8 cellular contexts compared by ENCODE assay signal in genomic region chr17:39199986-39200879, GRCh38. TPM values are rescaled to one million over a fixed set of nuclear protein-coding genes. Genes with fewer than 3 reads are reported as not detected.
DNase-seq lines count a peak whose midpoint lies in the region; ATAC-seq and TF ChIP-seq lines count a peak whose summit lies in the region.

Gene RPL19, plus strand, starts transcription at chr17:39200283. Its CDS starts 62 bp downstream, at chr17:39200345.

- peak; percentile 63 for ATAC-seq in HG02623 (IDR thresholded peaks at IDR 0.05; ENCODE audit: unreplicated experiment)
- ATAC-seq in thoracic aorta (ENCODE audit: insufficient number of reproducible peaks, low FRiP score, low read depth), result peak; percentile 78

- H3K4me1 Mint-ChIP-seq in activated naive CD8-positive, alpha-beta T cell treated with anti-CD3 and anti-CD28 coated beads for 36 hours, result peaks cover 56% of the 10 kb centered on the region
- peaks cover 44% of the 10 kb centered on the region for H3K4me1 Mint-ChIP-seq in osteocyte (ENCODE audit: unreplicated experiment)

- H4K20me1 ChIP-seq in SU-DHL-6 (ENCODE audit: low read depth, low read length), result peaks cover 6% of the 10 kb centered on the region; the same call in 1 of the 2 replicates

- peaks cover 61% of the 10 kb centered on the region for H3F3A ChIP-seq in SU-DHL-6 (ENCODE audit: insufficient read depth)

- H3K36me3 Mint-ChIP-seq in activated naive CD8-positive, alpha-beta T cell treated with anti-CD3 and anti-CD28 coated beads for 36 hours, result peaks cover 48% of the 10 kb centered on the region
- H3K36me3 Mint-ChIP-seq in osteocyte (ENCODE audit: unreplicated experiment), result peaks cover 28% of the 10 kb centered on the region

- H3K4me3 Mint-ChIP-seq in activated naive CD8-positive, alpha-beta T cell treated with anti-CD3 and anti-CD28 coated beads for 36 hours, result peak within 1 kb of the TSS; percentile 99
- H3K4me3 Mint-ChIP-seq in osteocyte (ENCODE audit: unreplicated experiment), result peak within 1 kb of the TSS; percentile 96

- H3K27me3 ChIP-seq in SU-DHL-6 (ENCODE audit: low read length) (no peaks in the 10 kb centered on the region), thoracic aorta (replicated peaks; ENCODE audit: insufficient read depth) (no peaks in the 10 kb centered on the region)

- H3K79me2 ChIP-seq in SU-DHL-6 (ENCODE audit: insufficient read depth, low read length), result peaks cover 37% of the 10 kb centered on the region

- H3K27ac Mint-ChIP-seq in activated naive CD8-positive, alpha-beta T cell treated with anti-CD3 and anti-CD28 coated beads for 36 hours, result peak within 1 kb of the TSS; percentile 99
- H3K27ac Mint-ChIP-seq in osteocyte (ENCODE audit: unreplicated experiment), result peak within 1 kb of the TSS; percentile 99

- intact Hi-C loops in head of caudate nucleus (cut with DNase I), result no loop called here

- H3K4me3 ChIP-seq in GM08714 (ENCODE audit: low read length) (peak within 1 kb of the TSS; percentile 99), SU-DHL-6 (ENCODE audit: insufficient read depth, low read length, poor library complexity, severe bottlenecking) (peak within 1 kb of the TSS; percentile 98), thoracic aorta (peak within 1 kb of the TSS; percentile 80)

- H3K9me3 ChIP-seq in SU-DHL-6 (ENCODE audit: insufficient read depth, low read length), result no peaks in the 10 kb centered on the region
- no peaks in the 10 kb centered on the region for H3K9me3 ChIP-seq in thoracic aorta

- H2AFZ ChIP-seq in SU-DHL-6 (ENCODE audit: low read depth, low read length, severe bottlenecking), result peak within 1 kb of the TSS; percentile 76

- peaks cover 28% of the 10 kb centered on the region for H3K36me3 ChIP-seq in SU-DHL-6 (ENCODE audit: low read length)
- H3K36me3 ChIP-seq in thoracic aorta, result peaks cover 36% of the 10 kb centered on the region

- peak within 1 kb of the TSS; percentile 98 for H3K4me2 ChIP-seq in SU-DHL-6 (ENCODE audit: low read depth, low read length, poor library complexity, severe bottlenecking)

- DNase-seq in NCI-H1417 (lab: John Stamatoyannopoulos, UW), result peak; percentile 89 to 98 (median 93)
- DNase-seq in activated naive CD8-positive, alpha-beta T cell treated with anti-CD3 and anti-CD28 coated beads for 36 hours, result peak; percentile 87
- peak; percentile 76 to 96 (median 88) for DNase-seq in head of caudate nucleus
- peak; percentile 92 for DNase-seq in osteocyte (ENCODE audit: extremely low spot score, unreplicated experiment)
- DNase-seq in thoracic aorta (ENCODE audit: low spot score), result peak; percentile 86

- no peaks in the 10 kb centered on the region for H3K9me3 Mint-ChIP-seq in activated naive CD8-positive, alpha-beta T cell treated with anti-CD3 and anti-CD28 coated beads for 36 hours
- H3K9me3 Mint-ChIP-seq in osteocyte (ENCODE audit: unreplicated experiment), result no peaks in the 10 kb centered on the region

- H3K27ac ChIP-seq in SU-DHL-6 (ENCODE audit: low read depth, low read length) (peak within 1 kb of the TSS; percentile 91), thoracic aorta (peak within 1 kb of the TSS; percentile 92 to 97)

- no peaks in the 10 kb centered on the region for H3K9me2 ChIP-seq in SU-DHL-6 (replicated peaks; ENCODE audit: insufficient read depth, low read length)

- H3K9ac ChIP-seq in SU-DHL-6 (ENCODE audit: low read length), result peak within 1 kb of the TSS; percentile 96

- peaks cover 28 to 44% of the 10 kb centered on the region in 2 donors for H3K4me1 ChIP-seq in thoracic aorta (ENCODE audit: control insufficient read depth in 1 of 2, low read depth in 2 of 2)

- TF ChIP-seq CTCF in SU-DHL-6 (IDR thresholded peaks at IDR 0.05; ENCODE audit: insufficient read depth, low read length, poor library complexity, severe bottlenecking) (no peak), osteocyte (IDR thresholded peaks at IDR 0.05) (no peak), thoracic aorta (IDR thresholded peaks at IDR 0.05) (no peak)

- peaks cover 3% of the 10 kb centered on the region for H3K27me3 Mint-ChIP-seq in activated naive CD8-positive, alpha-beta T cell treated with anti-CD3 and anti-CD28 coated beads for 36 hours
- H3K27me3 Mint-ChIP-seq in osteocyte (ENCODE audit: unreplicated experiment), result no peaks in the 10 kb centered on the region

RNA-seq across cellular contexts. Expression of gene RPL19, which starts in this region (rescaled TPM):
- total RNA-seq in activated naive CD8-positive, alpha-beta T cell treated with anti-CD3 and anti-CD28 coated beads for 36 hours, result 1,000 to 10,000 TPM; 3,075 to 3,102 TPM
- total RNA-seq in osteocyte (1,528 and 1,579 TPM in 2 replicates), thoracic aorta (1,000 to 10,000 TPM; 1,315 to 2,278 TPM)

Comparison
In these comparisons a context has a peak if more than half of its experiments do, and no peak if none do; other contexts are left out.
1. Peak in every context shown above with its lines: DNase-seq, ATAC-seq, H3K4me3 ChIP-seq and H3K27ac ChIP-seq.